ENCODE assay signal across 16 cellular contexts in the genomic region with DNA sequence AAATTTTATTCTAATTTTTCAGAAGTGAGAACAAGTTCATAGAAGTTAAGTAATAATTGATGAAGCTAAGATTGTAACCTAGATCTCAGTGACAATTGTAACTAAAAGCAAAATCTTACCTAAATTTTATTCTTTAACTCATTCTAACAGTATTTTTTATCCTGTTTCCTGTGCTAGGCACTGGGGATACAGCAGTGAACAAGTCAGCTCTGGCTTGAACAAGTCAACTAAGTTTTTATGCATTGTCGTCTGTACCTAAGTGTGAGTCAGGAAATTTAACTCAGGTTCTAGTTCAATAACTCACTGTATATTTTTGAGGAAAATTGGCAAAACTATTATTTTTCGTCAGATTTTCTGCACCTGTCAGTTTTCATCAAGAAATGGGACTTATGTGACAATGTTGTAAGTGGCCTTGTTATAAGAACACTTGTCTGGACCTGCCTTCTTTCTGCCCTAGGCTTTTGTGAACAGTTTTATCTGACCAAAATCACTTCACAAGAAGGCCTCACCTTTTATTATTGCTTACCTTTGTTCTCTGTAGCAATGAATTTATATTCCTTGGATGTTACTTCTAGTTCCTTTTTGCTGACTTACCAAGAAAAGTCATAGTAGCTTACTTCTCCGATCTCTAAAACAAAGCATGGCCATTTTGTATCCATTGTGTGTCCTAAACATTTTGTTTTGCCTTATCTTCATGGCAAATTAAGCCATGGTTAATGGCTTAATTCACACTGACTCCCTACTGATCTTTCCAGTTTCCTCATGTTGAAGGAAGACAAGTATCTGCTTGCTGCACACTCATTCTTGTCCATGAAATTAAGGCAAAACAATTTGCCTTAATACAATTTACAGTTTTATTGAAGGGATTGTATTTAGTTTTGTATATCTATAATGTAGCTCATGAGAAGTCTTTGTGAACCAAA. TPM values are rescaled to one million over a fixed set of nuclear protein-coding genes. Genes with fewer than 3 reads are reported as not detected.
A peak's percentile ranks its signal among the peaks of the same experiment; 100 is the strongest.
DNase-seq lines count a peak whose midpoint lies in the region; ATAC-seq, FAIRE-seq and TF ChIP-seq lines count a peak whose summit lies in the region.
"Had no signal": no experiment of that assay in that cellular context is flagged by ENCODE, and none has a peak within 500 bp of the region (broad histone marks: within the 10 kb centered on the region; RNA-seq: fewer than 3 reads in every experiment).

No MANE protein-coding gene starts in this region.

- peaks cover 50% of the 10 kb centered on the region for H3K79me2 ChIP-seq in DND-41 (ENCODE audit: insufficient read depth, low read length)
- H3K79me2 ChIP-seq in Loucy (ENCODE audit: insufficient read depth, low read length) = peaks cover 31% of the 10 kb centered on the region
- H3K79me2 ChIP-seq in endothelial cell of umbilical vein (ENCODE audit: control insufficient read depth, insufficient read depth, low read length) = peaks cover 31% of the 10 kb centered on the region
- H3K79me2 ChIP-seq in neural progenitor cell (ENCODE audit: low read depth) = peaks cover 69% of the 10 kb centered on the region

- H3K9me3 ChIP-seq in DND-41 (ENCODE audit: insufficient read depth, low read length, severe bottlenecking) = no peaks in the 10 kb centered on the region
- no peaks in the 10 kb centered on the region for H3K9me3 ChIP-seq in Loucy (ENCODE audit: insufficient read depth, low read depth, low read length)
- no peaks in the 10 kb centered on the region for H3K9me3 ChIP-seq in endothelial cell of umbilical vein (replicated peaks; ENCODE audit: control insufficient read depth, insufficient read depth, low read length)
- no peaks in the 10 kb centered on the region for H3K9me3 ChIP-seq in neural progenitor cell (ENCODE audit: low read depth)
- no peaks in the 10 kb centered on the region for H3K9me3 ChIP-seq in right lobe of liver
- H3K9me3 ChIP-seq: testis had no signal

- no peaks in the 10 kb centered on the region for H3K9me3 Mint-ChIP-seq in neural progenitor cell
- H3K9me3 Mint-ChIP-seq: activated T-helper 2 cell treated with anti-CD3 and anti-CD28 coated beads, Interferon-gamma antibody, Interleukin-2, Interleukin-4, amounts not matched to agents 10 μg/mL and 5 μg/mL and 100 μg/mL, durations not matched to agents 14 hours and 24 hours and 36 hours had no signal

- 94% methylated on average over 3 of the region's 3 CpGs for WGBS in right lobe of liver (ENCODE audit: insufficient coverage, low coverage, low lambda C conversion rate, missing lambda C conversion rate)

- H2AFZ ChIP-seq in DND-41 (ENCODE audit: low read depth, low read length) (no peak overlapping the region), Loucy (ENCODE audit: low read length) (no peak overlapping the region), endothelial cell of umbilical vein (ENCODE audit: low read depth, low read length) (no peak overlapping the region), neural progenitor cell (replicated peaks) (no peak overlapping the region)

- H3K9ac ChIP-seq in DND-41 (ENCODE audit: low read depth, low read length) (no peak overlapping the region), Loucy (ENCODE audit: low read depth, low read length, poor library complexity, severe bottlenecking) (peak overlapping the region; percentile 24), endothelial cell of umbilical vein (replicated peaks; ENCODE audit: extremely low read depth, insufficient read depth, low read length) (no peak overlapping the region), neural progenitor cell (no peak overlapping the region)

- peaks cover 2% of the 10 kb centered on the region for H3K36me3 Mint-ChIP-seq in neural progenitor cell

- TF ChIP-seq CTCF in DND-41 (IDR thresholded peaks at IDR 0.05; ENCODE audit: borderline replicate concordance, extremely low read depth, low read length, poor library complexity, severe bottlenecking) = no peak
- TF ChIP-seq CTCF in Loucy (conservative IDR thresholded peaks at IDR 0.05; ENCODE audit: low read length) = no peak
- TF ChIP-seq CTCF in endothelial cell of umbilical vein (IDR thresholded peaks at IDR 0.05; ENCODE audit: extremely low read depth in 1 of 2, insufficient read depth in 1 of 2, low read depth in 1 of 2, low read length in 2 of 2) = no peak
- no peak for TF ChIP-seq CTCF in neural progenitor cell (IDR thresholded peaks at IDR 0.05)
- no peak for TF ChIP-seq CTCF in right lobe of liver (IDR thresholded peaks at IDR 0.05)

- no peak for DNase-seq in DND-41
- no peak for DNase-seq in endothelial cell of umbilical vein (ENCODE audit: low read depth, low spot score)
- no peak for DNase-seq in neural progenitor cell (ENCODE audit: low spot score)
- DNase-seq in left cardiac atrium = no peak
- no peak for DNase-seq in right lobe of liver
- DNase-seq: activated CD4-positive, alpha-beta T cell treated with anti-CD3 and anti-CD28 coated beads, Interleukin-2, amount 50 U/mL, for 48 hours; mesenchymal stem cell; NCI-H774; stimulated activated CD4-positive, alpha-beta T cell treated with anti-CD3 and anti-CD28 coated beads, Interleukin-2, amount 100 ng/mL, for 48 hours; testis had no signal

- no peaks in the 10 kb centered on the region for H3K27me3 Mint-ChIP-seq in neural progenitor cell (ENCODE audit: insufficient read depth, low read depth)
- H3K27me3 Mint-ChIP-seq: B cell had no signal

- H3K4me2 ChIP-seq in DND-41 (ENCODE audit: insufficient read depth, low read length) (peak overlapping the region; percentile 94; the same call in 1 of the 2 replicates), Loucy (ENCODE audit: low read depth, low read length, poor library complexity, severe bottlenecking) (peak overlapping the region; percentile 92), endothelial cell of umbilical vein (ENCODE audit: insufficient read depth, low read length) (no peak overlapping the region), neural progenitor cell (peak overlapping the region; percentile 20)

- H3F3A ChIP-seq in Loucy (ENCODE audit: low read depth) (no peaks in the 10 kb centered on the region), neural progenitor cell (ENCODE audit: low read depth) (no peaks in the 10 kb centered on the region)

- H3K4me3 ChIP-seq in DND-41 (ENCODE audit: low read depth in 1 of 2, low read length in 2 of 2) = no peak overlapping the region
- H3K4me3 ChIP-seq in Loucy (ENCODE audit: low read length, poor library complexity, severe bottlenecking) = peak overlapping the region; percentile 85
- H3K4me3 ChIP-seq in endothelial cell of umbilical vein (replicated peaks in 1 of 3; ENCODE audit: insufficient read depth in 1 of 3, low read depth in 1 of 3, low read length in 3 of 3) = no peak overlapping the region
- H3K4me3 ChIP-seq in neural progenitor cell = no peak overlapping the region
- no peak overlapping the region for H3K4me3 ChIP-seq in right lobe of liver
- H3K4me3 ChIP-seq: testis had no signal

- intact Hi-C loops in endothelial cell of umbilical vein (cut with micrococcal nuclease) (loop anchor here (5.0 kb wide), 3 partner anchors 152 to 752 kb away; no protein-coding TSS in a partner anchor), left cardiac atrium (cut with DNase I) (no loop called here), right lobe of liver (cut with DNase I) (no loop called here)

- TSS peak; percentile 0 for BruUV-seq in endothelial cell of umbilical vein (replicated peaks; lab: Mats Ljungman, UMichigan)

- TF ChIP-seq POLR2A in endothelial cell of umbilical vein (IDR thresholded peaks at IDR 0.05; ENCODE audit: low read depth, low read length) (no peak), right lobe of liver (IDR thresholded peaks at IDR 0.05) (no peak)

- H3K4me1 Mint-ChIP-seq in neural progenitor cell = peaks cover 30% of the 10 kb centered on the region

- peak overlapping the region; percentile 71 for H3K4me3 Mint-ChIP-seq in neural progenitor cell

- no peaks in the 10 kb centered on the region for H3K9me2 ChIP-seq in Loucy (replicated peaks; ENCODE audit: low read depth, low read length)

- H3K4me1 ChIP-seq in DND-41 (ENCODE audit: insufficient read depth, low read length) (peaks cover 44% of the 10 kb centered on the region), Loucy (ENCODE audit: insufficient read depth, low read length, poor library complexity, severe bottlenecking) (peaks cover 53% of the 10 kb centered on the region), endothelial cell of umbilical vein (ENCODE audit: control insufficient read depth, extremely low read depth, insufficient read depth, low read length) (peaks cover 15% of the 10 kb centered on the region), neural progenitor cell (peaks cover 38% of the 10 kb centered on the region), right lobe of liver (peaks cover 0 to 15% (median 0%) of the 10 kb centered on the region in 4 donors)
- H3K4me1 ChIP-seq: testis had no signal

- H3K36me3 ChIP-seq in DND-41 (ENCODE audit: insufficient read depth, low read length) (peaks cover 11% of the 10 kb centered on the region; the same call in 1 of the 2 replicates), Loucy (ENCODE audit: insufficient read depth, low read length) (no peaks in the 10 kb centered on the region), endothelial cell of umbilical vein (ENCODE audit: control insufficient read depth in 2 of 2, extremely low read depth in 1 of 2, insufficient read depth in 2 of 2, low read length in 2 of 2) (no peaks in the 10 kb centered on the region), neural progenitor cell (no peaks in the 10 kb centered on the region), right lobe of liver (no peaks in the 10 kb centered on the region)

- POLR2A ChIA-PET in endothelial cell of umbilical vein (lab: Charles Lee) = no interaction called here

- ATAC-seq in DND-41 (ENCODE audit: insufficient read depth, low read depth) (no peak), left cardiac atrium (no peak), right lobe of liver (no peak), HG02678 (IDR thresholded peaks at IDR 0.05; ENCODE audit: unreplicated experiment) (no peak)
- ATAC-seq: sciatic nerve had no signal

- no peak overlapping the region for H3K27ac Mint-ChIP-seq in neural progenitor cell
- H3K27ac Mint-ChIP-seq: activated T-helper 2 cell treated with anti-CD3 and anti-CD28 coated beads, Interferon-gamma antibody, Interleukin-2, Interleukin-4, amounts not matched to agents 10 μg/mL and 5 μg/mL and 100 μg/mL, durations not matched to agents 14 hours and 24 hours and 36 hours; B cell had no signal

- no peak overlapping the region for H3K27ac ChIP-seq in DND-41 (ENCODE audit: low read length)
- no peak overlapping the region for H3K27ac ChIP-seq in endothelial cell of umbilical vein (ENCODE audit: insufficient read depth, low read depth, low read length)
- H3K27ac ChIP-seq in neural progenitor cell = no peak overlapping the region
- H3K27ac ChIP-seq in right lobe of liver = no peak overlapping the region
- H3K27ac ChIP-seq: testis had no signal

- CTCF ChIA-PET in endothelial cell of umbilical vein (lab: Charles Lee) = no interaction called here

- dilution Hi-C loops in endothelial cell of umbilical vein (cut with MboI; ENCODE audit: extremely low pct_ligation_motif_present, low sequenced_read_pairs) = no loop called here

- H4K20me1 ChIP-seq in DND-41 (ENCODE audit: insufficient read depth, low read length) = no peaks in the 10 kb centered on the region
- no peaks in the 10 kb centered on the region for H4K20me1 ChIP-seq in Loucy (ENCODE audit: insufficient read depth, low read length, poor library complexity, severe bottlenecking)
- H4K20me1 ChIP-seq in endothelial cell of umbilical vein (replicated peaks; ENCODE audit: control insufficient read depth, extremely low read depth, insufficient read depth, low read length) = no peaks in the 10 kb centered on the region
- H4K20me1 ChIP-seq in neural progenitor cell (ENCODE audit: low read depth) = no peaks in the 10 kb centered on the region

- no peaks in the 10 kb centered on the region for H3K27me3 ChIP-seq in DND-41 (ENCODE audit: insufficient read depth, low read length, poor library complexity)
- no peaks in the 10 kb centered on the region for H3K27me3 ChIP-seq in Loucy (ENCODE audit: insufficient read depth, low read length, poor library complexity, severe bottlenecking)
- H3K27me3 ChIP-seq in endothelial cell of umbilical vein (ENCODE audit: control insufficient read depth in 2 of 2, insufficient read depth in 2 of 2, low read length in 2 of 2) = no peaks in the 10 kb centered on the region
- no peaks in the 10 kb centered on the region for H3K27me3 ChIP-seq in neural progenitor cell
- H3K27me3 ChIP-seq in right lobe of liver = no peaks in the 10 kb centered on the region
- H3K27me3 ChIP-seq: testis had no signal

- no peak for FAIRE-seq in endothelial cell of umbilical vein (lab: Jason Lieb, UNC)
- FAIRE-seq: TTC549 had no signal

- H3K9me1 ChIP-seq in endothelial cell of umbilical vein (replicated peaks; ENCODE audit: control insufficient read depth, extremely low read depth, insufficient read depth, low read length) = no peaks in the 10 kb centered on the region

RNA-seq across cellular contexts. Expression of gene TMTC3, which starts 2.7 kb away (rescaled TPM):
- total RNA-seq in endothelial cell of umbilical vein (34.5 and 36.5 TPM in 2 replicates), neural progenitor cell (ENCODE audit: low replicate concordance) (27.9 and 38.9 TPM in 2 replicates), left cardiac atrium (10 to 100 TPM; 11.2 to 13.1 TPM), right lobe of liver (10 to 100 TPM in 4 of 6 experiments, 1 to 10 TPM in 2; 9.5 to 15.7 (median 12.8) TPM)
- 6.5 and 7.8 TPM in 2 replicates for polyA plus RNA-seq in endothelial cell of umbilical vein
- 4.2 and 4.6 TPM in 2 replicates for polyA plus RNA-seq in endothelial cell of umbilical vein (2011; cell fraction: cytosol; rRNA removed)
- 5.2 and 7.9 TPM in 2 replicates for polyA plus RNA-seq in endothelial cell of umbilical vein (2011; cell fraction: nucleus; rRNA removed)
- 12.4 and 18.4 TPM in 2 replicates for polyA plus RNA-seq in endothelial cell of umbilical vein (2012)
- polyA minus RNA-seq in endothelial cell of umbilical vein = 68.2 and 81.2 TPM in 2 replicates
- polyA minus RNA-seq in endothelial cell of umbilical vein (2011; cell fraction: cytosol; rRNA and poly(A)+ RNA removed) = 26.0 TPM
- polyA minus RNA-seq in endothelial cell of umbilical vein (2011; cell fraction: nucleus; rRNA and poly(A)+ RNA removed) = 18.0 and 36.4 TPM in 2 replicates

RNA-seq across cellular contexts. Expression of gene CEP290, which starts 2.9 kb away (rescaled TPM):
- total RNA-seq in endothelial cell of umbilical vein = 16.5 and 19.1 TPM in 2 replicates
- polyA plus RNA-seq in endothelial cell of umbilical vein = 2.2 and 3.9 TPM in 2 replicates
- 5.3 and 5.6 TPM in 2 replicates for polyA plus RNA-seq in endothelial cell of umbilical vein (2011; cell fraction: cytosol; rRNA removed)
- polyA plus RNA-seq in endothelial cell of umbilical vein (2011; cell fraction: nucleus; rRNA removed) = 18.9 and 22.1 TPM in 2 replicates
- 11.5 and 13.2 TPM in 2 replicates for polyA plus RNA-seq in endothelial cell of umbilical vein (2012)
- polyA minus RNA-seq in endothelial cell of umbilical vein = 5.3 and 6.8 TPM in 2 replicates
- 3.3 TPM for polyA minus RNA-seq in endothelial cell of umbilical vein (2011; cell fraction: cytosol; rRNA and poly(A)+ RNA removed)
- polyA minus RNA-seq in endothelial cell of umbilical vein (2011; cell fraction: nucleus; rRNA and poly(A)+ RNA removed) = 23.9 and 26.5 TPM in 2 replicates
- total RNA-seq in neural progenitor cell (ENCODE audit: low replicate concordance) = 25.4 and 32.1 TPM in 2 replicates
- total RNA-seq in left cardiac atrium = 1 to 10 TPM; 5.8 to 7.6 TPM
- total RNA-seq in right lobe of liver = 1 to 10 TPM; 2.4 to 4.2 (median 3.5) TPM
